9 cellular contexts compared by ENCODE assay signal in the genomic region with DNA sequence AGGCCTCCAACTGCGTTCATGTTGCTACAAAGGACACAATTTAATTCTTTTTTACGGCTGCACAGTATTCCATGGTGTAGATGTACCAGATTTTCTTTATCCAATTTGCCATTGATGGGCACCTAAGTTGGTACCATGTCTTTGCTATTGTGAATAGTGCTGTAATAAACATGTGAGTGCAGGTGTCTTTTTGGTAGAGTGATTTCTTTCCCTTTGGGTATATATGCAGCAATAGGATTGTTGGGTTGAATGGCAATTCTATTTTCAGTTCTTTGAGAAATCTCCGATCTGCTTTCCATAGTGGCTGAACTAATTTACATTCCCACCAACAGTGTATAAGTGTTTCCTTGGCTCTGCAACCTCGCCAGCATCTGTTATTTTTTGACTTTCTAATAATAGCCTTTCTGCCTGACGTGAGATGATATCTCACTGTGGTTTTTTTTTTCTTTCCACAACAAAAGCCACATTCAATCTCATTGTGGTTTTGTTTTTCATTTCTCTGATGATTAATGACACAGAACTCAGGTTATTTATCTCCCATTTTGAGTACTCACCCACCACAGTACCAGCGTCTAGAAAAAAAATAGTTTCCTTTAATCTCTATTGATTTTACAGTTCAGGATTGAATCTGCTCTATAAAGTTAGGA. TPM values are rescaled to one million over a fixed set of nuclear protein-coding genes. Genes with fewer than 3 reads are reported as not detected.
A peak's percentile ranks its signal among the peaks of the same experiment; 100 is the strongest.
DNase-seq lines count a peak whose midpoint lies in the region; ATAC-seq and TF ChIP-seq lines count a peak whose summit lies in the region.
"Had no signal": no experiment of that assay in that cellular context is flagged by ENCODE, and none has a peak within 500 bp of the region (broad histone marks: within the 10 kb centered on the region; RNA-seq: fewer than 3 reads in every experiment).

No MANE protein-coding gene starts in this region.

- H3K27me3 ChIP-seq in mammary epithelial cell (ENCODE audit: insufficient read depth, low read length) (no peaks in the 10 kb centered on the region), breast epithelium (no peaks in the 10 kb centered on the region), SU-DHL-6 (ENCODE audit: low read length) (no peaks in the 10 kb centered on the region), prostate gland (replicated peaks; ENCODE audit: insufficient read depth) (no peaks in the 10 kb centered on the region)

- WGBS in mammary epithelial cell (ENCODE audit: low coverage, missing lambda C conversion rate): 43% methylated on average over 6 of the region's 6 CpGs
- WGBS in prostate gland: 70% methylated on average over 6 of the region's 6 CpGs

- H3F3A ChIP-seq in SU-DHL-6 (ENCODE audit: insufficient read depth): peaks cover 13% of the 10 kb centered on the region

- no peak overlapping the region for H3K9ac ChIP-seq in mammary epithelial cell (ENCODE audit: insufficient read depth, low read length)
- no peak overlapping the region for H3K9ac ChIP-seq in SU-DHL-6 (ENCODE audit: low read length)

- H3K4me3 ChIP-seq in mammary epithelial cell (replicated peaks in 1 of 3; ENCODE audit: insufficient read depth in 1 of 3, low read depth in 2 of 3, low read length in 3 of 3) (no peak overlapping the region), breast epithelium (no peak overlapping the region), SU-DHL-6 (ENCODE audit: insufficient read depth, low read length, poor library complexity, severe bottlenecking) (peak overlapping the region; percentile 28), prostate gland (no peak overlapping the region)

- H3K79me2 ChIP-seq in mammary epithelial cell (ENCODE audit: insufficient read depth, low read length) (no peaks in the 10 kb centered on the region), SU-DHL-6 (ENCODE audit: insufficient read depth, low read length) (no peaks in the 10 kb centered on the region)

- H3K27ac ChIP-seq in mammary epithelial cell (ENCODE audit: insufficient read depth, low read depth, low read length): no peak overlapping the region
- H3K27ac ChIP-seq in breast epithelium: no peak overlapping the region
- peak overlapping the region; percentile 70 for H3K27ac ChIP-seq in SU-DHL-6 (ENCODE audit: low read depth, low read length)
- no peak overlapping the region for H3K27ac ChIP-seq in prostate gland
- H3K27ac ChIP-seq: neutrophil had no signal

- H3K9me2 ChIP-seq in SU-DHL-6 (replicated peaks; ENCODE audit: insufficient read depth, low read length): no peaks in the 10 kb centered on the region

- peak; percentile 82 for ATAC-seq in HG02943 (IDR thresholded peaks at IDR 0.05; ENCODE audit: low read depth, unreplicated experiment)

- no peaks in the 10 kb centered on the region for H3K9me3 ChIP-seq in mammary epithelial cell (replicated peaks; ENCODE audit: insufficient read depth, low read length)
- no peaks in the 10 kb centered on the region for H3K9me3 ChIP-seq in breast epithelium
- H3K9me3 ChIP-seq in SU-DHL-6 (ENCODE audit: insufficient read depth, low read length): no peaks in the 10 kb centered on the region
- H3K9me3 ChIP-seq in prostate gland: no peaks in the 10 kb centered on the region
- H3K9me3 ChIP-seq: neutrophil had no signal

- H3K36me3 ChIP-seq in mammary epithelial cell (ENCODE audit: insufficient read depth, low read length) (no peaks in the 10 kb centered on the region), breast epithelium (no peaks in the 10 kb centered on the region), SU-DHL-6 (ENCODE audit: low read length) (no peaks in the 10 kb centered on the region; the same call in 1 of the 2 replicates), prostate gland (no peaks in the 10 kb centered on the region)

- TF ChIP-seq POLR2A in breast epithelium (IDR thresholded peaks at IDR 0.05) (no peak), prostate gland (IDR thresholded peaks at IDR 0.05) (no peak)

- H3K4me2 ChIP-seq in mammary epithelial cell (ENCODE audit: insufficient read depth, low read depth, low read length): no peak overlapping the region
- peak overlapping the region; percentile 38 for H3K4me2 ChIP-seq in SU-DHL-6 (ENCODE audit: low read depth, low read length, poor library complexity, severe bottlenecking)

- TF ChIP-seq CTCF in mammary epithelial cell (conservative IDR thresholded peaks at IDR 0.05 in 1 of 2, IDR thresholded peaks at IDR 0.05 in 1 of 2; ENCODE audit: extremely low read depth in 1 of 2, insufficient read depth in 1 of 2, low read depth in 1 of 2, low read length in 2 of 2): no peak
- no peak for TF ChIP-seq CTCF in breast epithelium (IDR thresholded peaks at IDR 0.05)
- no peak for TF ChIP-seq CTCF in SU-DHL-6 (IDR thresholded peaks at IDR 0.05; ENCODE audit: insufficient read depth, low read length, poor library complexity, severe bottlenecking)
- no peak for TF ChIP-seq CTCF in prostate gland (IDR thresholded peaks at IDR 0.05)

- intact Hi-C loops in mammary epithelial cell (cut with micrococcal nuclease): no loop called here
- intact Hi-C loops in breast epithelium (cut with DNase I; ENCODE audit: low total_unique reads): no loop called here
- intact Hi-C loops in prostate gland (cut with DNase I): no loop called here

- no TSS peak for BruUV-seq in mammary epithelial cell (replicated peaks; lab: Mats Ljungman, UMichigan)

- H4K20me1 ChIP-seq in mammary epithelial cell (ENCODE audit: insufficient read depth, low read length) (no peaks in the 10 kb centered on the region), SU-DHL-6 (ENCODE audit: low read depth, low read length) (no peaks in the 10 kb centered on the region)

- DNase-seq in mammary epithelial cell: peak; percentile 64
- no peak for DNase-seq in breast epithelium (ENCODE audit: low spot score in 2 of 2)
- DNase-seq in prostate gland (ENCODE audit: low spot score): no peak
- DNase-seq in DMS53 treated with DMSO at 0.1 percent for 48 hours (lab: John Stamatoyannopoulos, UW; ENCODE audit: unreplicated experiment): no peak
- DNase-seq in activated CD8-positive, alpha-beta memory T cell treated with anti-CD3 and anti-CD28 coated beads, Interleukin-2, amount 50 U/mL, for 48 hours: no peak
- DNase-seq in RPMI8226: no peak

- CTCF ChIA-PET in mammary epithelial cell (lab: Charles Lee; ENCODE audit: low non-redundant PET): no interaction called here

- no peak overlapping the region for H2AFZ ChIP-seq in mammary epithelial cell (ENCODE audit: low read depth, low read length)
- H2AFZ ChIP-seq in SU-DHL-6 (ENCODE audit: low read depth, low read length, severe bottlenecking): peak overlapping the region; percentile 10

- in situ Hi-C loops in mammary epithelial cell (cut with MboI; ENCODE audit: low sequenced_read_pairs in 2 of 2): no loop called here

- dilution Hi-C loops in mammary epithelial cell (cut with HindIII; ENCODE audit: low sequenced_read_pairs): no loop called here

- H3K4me1 ChIP-seq in mammary epithelial cell (ENCODE audit: insufficient read depth, low read length) (no peaks in the 10 kb centered on the region), breast epithelium (no peaks in the 10 kb centered on the region), prostate gland (replicated peaks) (no peaks in the 10 kb centered on the region)

RNA-seq across cellular contexts. Expression of a gene that starts 21.9 kb away (rescaled TPM):
- 10 to 100 TPM; 26.2 to 48.3 TPM for total RNA-seq in mammary epithelial cell
- polyA plus RNA-seq in mammary epithelial cell: 6.5 TPM
- polyA minus RNA-seq in mammary epithelial cell: 39.7 TPM
- 100 to 1,000 TPM in 2 of 3 donors, 10 to 100 TPM in 1; 75.5 to 261 (median 100) TPM for total RNA-seq in breast epithelium
- total RNA-seq in prostate gland: 10 to 100 TPM; 31.4 to 54.9 TPM
